24 cellular contexts compared by ENCODE assay signal in genomic region chr9:6924988-6925563, GRCh38.
DNase-seq lines count a peak whose midpoint lies in the region; ATAC-seq and TF ChIP-seq lines count a peak whose summit lies in the region.
"Had no signal": no experiment of that assay in that cellular context is flagged by ENCODE, and none has a peak within 500 bp of the region (broad histone marks: within the 10 kb centered on the region; RNA-seq: fewer than 3 reads in every experiment).

No MANE protein-coding gene starts in this region.

- H3K9ac ChIP-seq in endocrine pancreas (ENCODE audit: control insufficient read depth, insufficient read depth, low read length), result peak overlapping the region; percentile 1
- H3K9ac ChIP-seq: GM23248 had no signal

- no peak overlapping the region for H3K27ac ChIP-seq in heart left ventricle
- H3K27ac ChIP-seq in left ventricle myocardium inferior (replicated peaks), result no peak overlapping the region
- H3K27ac ChIP-seq: GM23248, psoas muscle, transverse colon had no signal

- ATAC-seq in heart left ventricle, result peak in 3 of 4 donors; percentile 55 to 79 (median 64)
- ATAC-seq: natural killer cell, psoas muscle, T-cell had no signal

- H3K9me3 ChIP-seq in heart left ventricle, result no peaks in the 10 kb centered on the region
- H3K9me3 ChIP-seq in left ventricle myocardium inferior (replicated peaks), result no peaks in the 10 kb centered on the region
- H3K9me3 ChIP-seq in endocrine pancreas (ENCODE audit: control insufficient read depth, low read length), result no peaks in the 10 kb centered on the region
- H3K9me3 ChIP-seq: psoas muscle, transverse colon had no signal

- H3K36me3 ChIP-seq in heart left ventricle (peaks cover 0 to 4% (median 0%) of the 10 kb centered on the region in 9 donors), left ventricle myocardium inferior (no peaks in the 10 kb centered on the region), endocrine pancreas (ENCODE audit: control insufficient read depth, insufficient read depth, low read length) (no peaks in the 10 kb centered on the region)
- H3K36me3 ChIP-seq: transverse colon had no signal

- intact Hi-C loops in heart left ventricle (cut with DNase I) (loop anchor here in 1 of 10 donors (5.0 kb wide), 1 partner anchor 42 kb away; no protein-coding TSS in a partner anchor), left ventricle myocardium inferior (cut with micrococcal nuclease) (no loop called here)

- WGBS in heart left ventricle, 4 donors, result 59 to 70% (median 64%) methylated on average over 8 of the region's 8 CpGs

- H3K4me3 Mint-ChIP-seq in type B pancreatic cell (peak overlapping the region; percentile 14), osteocyte (ENCODE audit: unreplicated experiment) (no peak overlapping the region)
- H3K4me3 Mint-ChIP-seq: activated CD4-positive, alpha-beta T cell treated with anti-CD3 and anti-CD28 coated beads, Interleukin-2, amount 10 ng/mL, durations not matched to agents 24 days and 14 days; CD4-positive, alpha-beta memory T cell; natural killer cell; stimulated activated naive CD8-positive, alpha-beta T cell treated with anti-CD3 and anti-CD28 coated beads, Interleukin-15, Interleukin-2, amounts not matched to agents 100 ng/mL and 50 ng/mL, for 24 hours; T-cell had no signal

- no peak overlapping the region for H3K27ac Mint-ChIP-seq in type B pancreatic cell
- H3K27ac Mint-ChIP-seq in osteocyte (ENCODE audit: unreplicated experiment), result no peak overlapping the region
- H3K27ac Mint-ChIP-seq: activated CD4-positive, alpha-beta T cell treated with anti-CD3 and anti-CD28 coated beads, Interleukin-2, amount 10 ng/mL, durations not matched to agents 24 days and 14 days; activated T-helper 2 cell treated with anti-CD3 and anti-CD28 coated beads, Interferon-gamma antibody, Interleukin-2, Interleukin-4, amounts not matched to agents 10 μg/mL and 5 μg/mL and 100 μg/mL, durations not matched to agents 14 hours and 24 hours and 36 hours; natural killer cell; stimulated activated naive CD8-positive, alpha-beta T cell treated with anti-CD3 and anti-CD28 coated beads, Interleukin-15, Interleukin-2, amounts not matched to agents 100 ng/mL and 50 ng/mL, for 24 hours; T-cell had no signal

- no peaks in the 10 kb centered on the region for H3K27me3 Mint-ChIP-seq in type B pancreatic cell
- no peaks in the 10 kb centered on the region for H3K27me3 Mint-ChIP-seq in osteocyte (ENCODE audit: unreplicated experiment)
- H3K27me3 Mint-ChIP-seq: activated CD4-positive, alpha-beta T cell treated with anti-CD3 and anti-CD28 coated beads, Interleukin-2, amount 10 ng/mL, durations not matched to agents 24 days and 14 days; CD4-positive, alpha-beta memory T cell; stimulated activated naive CD8-positive, alpha-beta T cell treated with anti-CD3 and anti-CD28 coated beads, Interleukin-15, Interleukin-2, amounts not matched to agents 100 ng/mL and 50 ng/mL, for 24 hours; T-cell had no signal

- H3K4me1 Mint-ChIP-seq in type B pancreatic cell (ENCODE audit: unreplicated experiment) (peaks cover 7% of the 10 kb centered on the region), osteocyte (ENCODE audit: unreplicated experiment) (peaks cover 13% of the 10 kb centered on the region)

- no peak for TF ChIP-seq POLR2A in heart left ventricle (IDR thresholded peaks at IDR 0.05)

- TF ChIP-seq CTCF in heart left ventricle (IDR thresholded peaks at IDR 0.05) (no peak), left ventricle myocardium inferior (IDR thresholded peaks at IDR 0.05; ENCODE audit: borderline replicate concordance) (no peak), type B pancreatic cell (conservative IDR thresholded peaks at IDR 0.05) (no peak), osteocyte (IDR thresholded peaks at IDR 0.05) (no peak)

- H3K4me1 ChIP-seq in heart left ventricle (peaks cover 0 to 18% (median 3%) of the 10 kb centered on the region in 12 donors), left ventricle myocardium inferior (peaks cover 46% of the 10 kb centered on the region), endocrine pancreas (ENCODE audit: control insufficient read depth, insufficient read depth, low read length) (peaks cover 20% of the 10 kb centered on the region)
- H3K4me1 ChIP-seq: psoas muscle had no signal

- H3K27me3 ChIP-seq in heart left ventricle (no peaks in the 10 kb centered on the region), left ventricle myocardium inferior (ENCODE audit: low read depth) (no peaks in the 10 kb centered on the region), endocrine pancreas (ENCODE audit: control insufficient read depth, insufficient read depth, low read length) (no peaks in the 10 kb centered on the region)
- H3K27me3 ChIP-seq: transverse colon had no signal

- H3K4me3 ChIP-seq in heart left ventricle (no peak overlapping the region), left ventricle myocardium inferior (no peak overlapping the region), endocrine pancreas (ENCODE audit: control insufficient read depth, insufficient read depth, low read length) (peak overlapping the region; percentile 71)
- H3K4me3 ChIP-seq: GM23248, psoas muscle, transverse colon had no signal

- H3K9me3 Mint-ChIP-seq in type B pancreatic cell (peaks cover 4% of the 10 kb centered on the region), osteocyte (ENCODE audit: unreplicated experiment) (no peaks in the 10 kb centered on the region)
- H3K9me3 Mint-ChIP-seq: activated CD4-positive, alpha-beta T cell treated with anti-CD3 and anti-CD28 coated beads, Interleukin-2, amount 10 ng/mL, durations not matched to agents 24 days and 14 days; activated T-helper 2 cell treated with anti-CD3 and anti-CD28 coated beads, Interferon-gamma antibody, Interleukin-2, Interleukin-4, amounts not matched to agents 10 μg/mL and 5 μg/mL and 100 μg/mL, durations not matched to agents 14 hours and 24 hours and 36 hours; CD4-positive, alpha-beta memory T cell; natural killer cell; stimulated activated naive CD8-positive, alpha-beta T cell treated with anti-CD3 and anti-CD28 coated beads, Interleukin-15, Interleukin-2, amounts not matched to agents 100 ng/mL and 50 ng/mL, for 24 hours; T-cell had no signal

- DNase-seq in heart left ventricle, result peak in 1 of 5 donors; percentile 35
- DNase-seq in left ventricle myocardium inferior, result no peak
- DNase-seq in medulla oblongata (ENCODE audit: extremely low spot score), result peak; percentile 78
- DNase-seq in type B pancreatic cell (ENCODE audit: extremely low spot score, unreplicated experiment), result no peak
- DNase-seq in NCI-H1436 treated with DMSO at 0.1 percent for 48 hours (lab: John Stamatoyannopoulos, UW), result no peak
- no peak for DNase-seq in SHP77 treated with DMSO at 0.1 percent for 48 hours (lab: John Stamatoyannopoulos, UW)
- DNase-seq in osteocyte (ENCODE audit: extremely low spot score, unreplicated experiment), result no peak
- DNase-seq: activated CD4-positive, alpha-beta T cell treated with anti-CD3 and anti-CD28 coated beads, Interleukin-2, amount 10 ng/mL, durations not matched to agents 24 days and 14 days; CD4-positive, alpha-beta memory T cell; cortex of kidney; DMS79 treated with DMSO at 0.1 percent for 48 hours; GM23248; kidney; mesenchymal stem cell; natural killer cell; NCI-H2029; NCI-H446; psoas muscle; stimulated activated CD4-positive, alpha-beta T cell treated with anti-CD3 and anti-CD28 coated beads, Interleukin-4, amount 100 ng/mL, for 1 hour; T-cell; transverse colon had no signal

- H3K36me3 Mint-ChIP-seq in type B pancreatic cell (peaks cover 5% of the 10 kb centered on the region), osteocyte (ENCODE audit: unreplicated experiment) (peaks cover 16% of the 10 kb centered on the region)
- H3K36me3 Mint-ChIP-seq: natural killer cell had no signal
